9 cellular contexts compared by ENCODE assay signal in the genomic region with DNA sequence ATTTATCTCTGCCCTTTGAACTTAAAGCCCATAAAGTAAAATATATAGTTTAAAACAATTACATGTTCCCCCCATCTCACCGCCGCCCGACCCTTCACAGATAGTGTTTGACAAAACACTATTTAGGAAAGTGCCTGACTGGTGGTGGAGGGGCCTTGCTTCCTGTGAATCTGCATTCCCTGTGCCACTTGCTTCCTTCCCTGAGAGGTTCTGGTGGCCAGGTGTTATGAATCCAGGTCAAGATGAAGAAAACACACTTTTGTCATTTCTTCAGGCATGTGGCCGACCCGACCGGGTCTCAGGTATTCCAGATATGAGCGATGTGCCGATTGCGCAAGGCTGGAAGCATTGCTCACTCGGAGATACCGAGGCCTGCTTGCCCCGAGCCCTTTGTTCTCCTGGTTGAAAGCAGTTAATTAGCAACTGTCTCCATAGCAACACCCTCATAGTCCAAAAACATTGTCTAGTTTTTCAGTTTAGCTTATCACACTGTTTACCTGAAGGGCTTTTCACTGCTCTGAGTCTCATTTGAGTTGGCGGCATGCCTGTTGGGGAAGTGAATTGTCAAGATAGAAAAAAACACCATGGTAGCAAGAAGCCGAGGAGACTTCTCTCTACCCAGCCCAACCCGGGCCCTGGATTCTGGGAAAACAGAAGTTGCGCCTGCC.
DNase-seq lines count a peak whose midpoint lies in the region; ATAC-seq and TF ChIP-seq lines count a peak whose summit lies in the region.
"Had no signal": no experiment of that assay in that cellular context is flagged by ENCODE, and none has a peak within 500 bp of the region (broad histone marks: within the 10 kb centered on the region; RNA-seq: fewer than 3 reads in every experiment).

No MANE protein-coding gene starts in this region.

- no peaks in the 10 kb centered on the region for H3K27me3 ChIP-seq in H9 (ENCODE audit: insufficient read depth, low read length)
- no peaks in the 10 kb centered on the region for H3K27me3 ChIP-seq in neural cell (ENCODE audit: insufficient read depth, low read depth, low read length)

- H2BK12ac ChIP-seq in H9 (ENCODE audit: insufficient read length, low read depth, low read length): no peak overlapping the region

- H2AFZ ChIP-seq in H9 (ENCODE audit: low read length) (no peak overlapping the region), neural cell (ENCODE audit: low read depth, low read length) (peak overlapping the region; percentile 1)

- peaks cover 5% of the 10 kb centered on the region for H3K79me1 ChIP-seq in H9 (ENCODE audit: insufficient read depth, low read depth, low read length, poor library complexity, severe bottlenecking)

- H3K9me3 Mint-ChIP-seq in H9: no peaks in the 10 kb centered on the region
- H3K9me3 Mint-ChIP-seq: central memory CD8-positive, alpha-beta T cell had no signal

- peak overlapping the region; percentile 64 to 93 (median 78); a peak in 5 of 7 replicates for H3K27ac Mint-ChIP-seq in H9

- WGBS in H9 (ENCODE audit: extremely low coverage, insufficient read length, low lambda C conversion rate): no CpG with 5 or more reads among the region's 16 CpGs

- H3K36me3 ChIP-seq in neural cell (ENCODE audit: insufficient read depth, low read length): no peaks in the 10 kb centered on the region

- no peaks in the 10 kb centered on the region for H3K9me2 ChIP-seq in neural cell (ENCODE audit: insufficient read depth, low read length)

- H3K4ac ChIP-seq in H9 (ENCODE audit: low read depth, low read length): no peak overlapping the region; the same call in 1 of the 2 replicates

- H3K56ac ChIP-seq in H9 (ENCODE audit: insufficient read length, low read depth, low read length): no peak overlapping the region

- H3K23me2 ChIP-seq in H9 (ENCODE audit: insufficient read length, low read depth, low read length, poor library complexity, severe bottlenecking): no peaks in the 10 kb centered on the region

- H3K4me2 ChIP-seq in H9 (ENCODE audit: insufficient read depth, insufficient read length, low read length): no peak overlapping the region
- peak overlapping the region; percentile 8 for H3K4me2 ChIP-seq in neural cell (ENCODE audit: low read length)

- no peak overlapping the region for H3K4me3 Mint-ChIP-seq in H9
- H3K4me3 Mint-ChIP-seq: central memory CD8-positive, alpha-beta T cell had no signal

- H3K9me3 ChIP-seq in H9 (ENCODE audit: control insufficient read depth, low read depth, low read length): no peaks in the 10 kb centered on the region
- no peaks in the 10 kb centered on the region for H3K9me3 ChIP-seq in neural cell (ENCODE audit: low read length)

- H3K4me1 ChIP-seq in H9 (ENCODE audit: insufficient read depth, low read length): peaks cover 35% of the 10 kb centered on the region

- ATAC-seq in HG03025 (IDR thresholded peaks at IDR 0.05; ENCODE audit: low FRiP score, unreplicated experiment) (no peak), HG03565 (IDR thresholded peaks at IDR 0.05; ENCODE audit: unreplicated experiment) (no peak)

- peak overlapping the region; percentile 58; the same call in 1 of the 2 replicates for H3K14ac ChIP-seq in H9 (ENCODE audit: insufficient read depth, low read length)

- no peak overlapping the region for H2AK5ac ChIP-seq in H9 (ENCODE audit: insufficient read length, low read length)

- H3F3A ChIP-seq in neural cell (ENCODE audit: insufficient read depth, low read length, poor library complexity, severe bottlenecking): peaks cover 4% of the 10 kb centered on the region

- TF ChIP-seq EP300 in neural cell (conservative IDR thresholded peaks at IDR 0.05; ENCODE audit: poor library complexity, severe bottlenecking): peak; percentile 29

- no peaks in the 10 kb centered on the region for H4K20me1 ChIP-seq in H9 (ENCODE audit: control insufficient read depth, insufficient read depth, insufficient read length)
- H4K20me1 ChIP-seq in neural cell (ENCODE audit: insufficient read depth): no peaks in the 10 kb centered on the region

- POLR2A ChIA-PET in HEK293T (lab: Yijun Ruan, JAX): no interaction called here

- no peak overlapping the region for H3K9ac ChIP-seq in H9 (ENCODE audit: extremely low read depth, insufficient read length, low read length)
- H3K9ac ChIP-seq in neural cell (ENCODE audit: low read length): peak overlapping the region; percentile 18

- H2BK15ac ChIP-seq in H9 (ENCODE audit: low read depth, low read length): no peak overlapping the region

- CTCF ChIA-PET in HEK293T (lab: Yijun Ruan, JAX): interaction anchor here (1.0 kb wide), 1 partner anchor 86 kb away, joined by 3 read pairs; no protein-coding TSS in a partner anchor

- H2BK120ac ChIP-seq in H9 (ENCODE audit: low read depth, low read length, poor library complexity, severe bottlenecking): no peak overlapping the region

- H3K18ac ChIP-seq in H9 (ENCODE audit: insufficient read length, low read depth, low read length): no peak overlapping the region

- no peak overlapping the region for H2BK5ac ChIP-seq in H9 (ENCODE audit: insufficient read length, low read length)

- no peak overlapping the region for H3K23ac ChIP-seq in H9 (ENCODE audit: insufficient read length, low read depth, low read length)

- no peak overlapping the region for H3K4me3 ChIP-seq in epithelial cell of esophagus (ENCODE audit: low read length)
- H3K4me3 ChIP-seq in neural cell (ENCODE audit: low read length): peak overlapping the region; percentile 25

- H3K36me3 Mint-ChIP-seq in H9 (ENCODE audit: insufficient read depth in 1 of 3, low read depth in 3 of 3): peaks cover 0 to under 1% (median 0%) of the 10 kb centered on the region in 3 experiments; a peak in 3 of 7 replicates

- H3K27ac ChIP-seq in H9 (ENCODE audit: insufficient read length, low read depth, low read length) (no peak overlapping the region), neural cell (ENCODE audit: low read length) (peak overlapping the region; percentile 58)

- H3K4me1 Mint-ChIP-seq in H9: peaks cover 76 to 80% of the 10 kb centered on the region in 2 experiments
- H3K4me1 Mint-ChIP-seq: central memory CD8-positive, alpha-beta T cell had no signal

- peak; percentile 13 for TF ChIP-seq RAD21 in neural cell (conservative IDR thresholded peaks at IDR 0.05)

- H4K5ac ChIP-seq in H9 (ENCODE audit: insufficient read length, low read depth, low read length): no peak overlapping the region

- H3T11ph ChIP-seq in H9 (ENCODE audit: low read length): peak overlapping the region; percentile 89

- no peaks in the 10 kb centered on the region for H3K27me3 Mint-ChIP-seq in H9 (ENCODE audit: low read depth)

- TF ChIP-seq CTCF in H9 (conservative IDR thresholded peaks at IDR 0.05) (no peak), epithelial cell of esophagus (IDR thresholded peaks at IDR 0.05; ENCODE audit: insufficient read depth, low read depth, low read length, missing control alignments) (no peak), neural cell (IDR thresholded peaks at IDR 0.05; ENCODE audit: poor library complexity, severe bottlenecking) (no peak)

- H4K91ac ChIP-seq in H9 (ENCODE audit: insufficient read length, low read depth, low read length): no peak overlapping the region

- H3K79me2 ChIP-seq in H9 (ENCODE audit: insufficient read depth, low read length) (peaks cover 2% of the 10 kb centered on the region; the same call in 1 of the 2 replicates), neural cell (replicated peaks; ENCODE audit: insufficient read depth, low read length) (peaks cover 15% of the 10 kb centered on the region)

- no peak for DNase-seq in H9
- peak; percentile 99 for DNase-seq in NCI-H226
- peak; percentile 99 for DNase-seq in epithelial cell of esophagus (ENCODE audit: low read depth)
- DNase-seq in OCI-M2 (lab: John Stamatoyannopoulos, UW; ENCODE audit: unreplicated experiment): no peak
- no peak for DNase-seq in HEK293T (ENCODE audit: extremely low spot score)

- no peak overlapping the region for H4K8ac ChIP-seq in H9 (replicated peaks; ENCODE audit: insufficient read length, low read depth, low read length)

- no peak overlapping the region for H2BK20ac ChIP-seq in H9 (ENCODE audit: low read depth, low read length, poor library complexity, severe bottlenecking)

TF ChIP-seq in neural cell, 6 proteins besides CTCF, POLR2A, EP300 and RAD21 (continues in another document):
- TF ChIP-seq MXI1 (conservative IDR thresholded peaks at IDR 0.05; ENCODE audit: poor library complexity, severe bottlenecking) (no peak), EZH2 (IDR thresholded peaks at IDR 0.05; ENCODE audit: borderline replicate concordance, insufficient read depth, low read length, poor library complexity, severe bottlenecking) (no peak)

TF ChIP-seq in HEK293T, 16 proteins besides CTCF, POLR2A, EP300 and RAD21:
- TF ChIP-seq NFRKB (IDR thresholded peaks at IDR 0.05) (no peak), LEF1 (IDR thresholded peaks at IDR 0.05; ENCODE audit: borderline replicate concordance) (no peak), FOXA1 (IDR thresholded peaks at IDR 0.05) (no peak), ARNT (IDR thresholded peaks at IDR 0.05) (no peak), ZNF384 (IDR thresholded peaks at IDR 0.05) (no peak), FOXK2 (IDR thresholded peaks at IDR 0.05) (no peak), ELF4 (IDR thresholded peaks at IDR 0.05) (no peak), HDGF (IDR thresholded peaks at IDR 0.05; ENCODE audit: borderline replicate concordance) (no peak), BHLHE40 (IDR thresholded peaks at IDR 0.05; ENCODE audit: borderline replicate concordance) (no peak)
- TF ChIP-seq, protein P1, sequence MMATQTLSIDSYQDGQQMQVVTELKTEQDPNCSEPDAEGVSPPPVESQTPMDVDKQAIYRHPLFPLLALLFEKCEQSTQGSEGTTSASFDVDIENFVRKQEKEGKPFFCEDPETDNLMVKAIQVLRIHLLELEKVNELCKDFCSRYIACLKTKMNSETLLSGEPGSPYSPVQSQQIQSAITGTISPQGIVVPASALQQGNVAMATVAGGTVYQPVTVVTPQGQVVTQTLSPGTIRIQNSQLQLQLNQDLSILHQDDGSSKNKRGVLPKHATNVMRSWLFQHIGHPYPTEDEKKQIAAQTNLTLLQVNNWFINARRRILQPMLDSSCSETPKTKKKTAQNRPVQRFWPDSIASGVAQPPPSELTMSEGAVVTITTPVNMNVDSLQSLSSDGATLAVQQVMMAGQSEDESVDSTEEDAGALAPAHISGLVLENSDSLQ (IDR thresholded peaks at IDR 0.05): no peak

Comparison
In these comparisons a context has a peak if more than half of its experiments do, and no peak if none do; other contexts are left out.
1. DNase-seq: peak in NCI-H226 (single experiment) and epithelial cell of esophagus (single experiment); none in H9 (single experiment), OCI-M2 (single experiment) and HEK293T (single experiment).